In the genomic region with DNA sequence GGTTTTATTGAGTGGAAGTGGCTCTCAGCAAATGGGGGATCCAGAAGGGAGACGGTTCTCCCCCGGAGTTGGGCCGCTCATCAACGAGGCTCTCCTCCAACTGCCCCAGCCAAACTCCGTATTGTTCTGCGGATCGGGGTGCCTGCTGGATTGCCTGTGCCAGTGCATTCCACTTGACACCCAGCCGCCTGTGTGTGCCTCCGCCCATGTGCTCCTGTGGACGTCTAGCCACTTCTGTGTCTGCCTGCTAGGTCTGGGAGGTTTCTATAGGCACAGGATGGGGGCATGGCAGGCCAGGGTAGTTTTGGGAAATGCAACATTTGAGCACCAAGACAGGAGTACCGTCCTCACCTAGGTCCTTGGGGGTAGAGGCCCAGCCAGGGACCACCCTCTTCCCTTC, we compare ENCODE assay signal across 15 cellular contexts.
DNase-seq lines count a peak whose midpoint lies in the region; ATAC-seq and TF ChIP-seq lines count a peak whose summit lies in the region.
"Had no signal": no experiment of that assay in that cellular context is flagged by ENCODE, and none has a peak within 500 bp of the region (broad histone marks: within the 10 kb centered on the region; RNA-seq: fewer than 3 reads in every experiment).

No MANE protein-coding gene starts in this region.

- H3K36me3 ChIP-seq in CD8-positive, alpha-beta T cell (ENCODE audit: insufficient read depth, low read length): no peaks in the 10 kb centered on the region
- no peaks in the 10 kb centered on the region for H3K36me3 ChIP-seq in neuronal stem cell (replicated peaks in 1 of 2; ENCODE audit: control insufficient read depth in 2 of 2, insufficient read depth in 2 of 2, low read length in 2 of 2)
- H3K36me3 ChIP-seq: BLaER1 had no signal

- H3K23ac ChIP-seq in neuronal stem cell (ENCODE audit: low read depth, low read length, poor library complexity): no peak overlapping the region

- no peaks in the 10 kb centered on the region for H3K79me1 ChIP-seq in neuronal stem cell (ENCODE audit: low read depth, low read length)

- peaks cover 19% of the 10 kb centered on the region for H3K4me1 ChIP-seq in CD8-positive, alpha-beta T cell (ENCODE audit: insufficient read depth, low read length)
- no peaks in the 10 kb centered on the region for H3K4me1 ChIP-seq in neuronal stem cell (ENCODE audit: control insufficient read depth in 2 of 2, insufficient read depth in 1 of 2, low read depth in 1 of 2, low read length in 2 of 2)

- no peak overlapping the region for H4K91ac ChIP-seq in neuronal stem cell (ENCODE audit: low read depth, low read length, poor library complexity)

- no peak overlapping the region for H2BK5ac ChIP-seq in neuronal stem cell (ENCODE audit: low read length)

- no peak overlapping the region for H3K4ac ChIP-seq in neuronal stem cell (ENCODE audit: low read length)

- DNase-seq in activated T-cell treated with anti-CD3 and anti-CD28 coated beads, Interleukin-2, amount 50 U/mL, for 24 hours: no peak
- DNase-seq in activated T-cell treated with anti-CD3 and anti-CD28 coated beads, Interleukin-2, amount 50 U/mL, for 1 hour: no peak
- DNase-seq in CD8-positive, alpha-beta T cell: no peak
- no peak for DNase-seq in activated naive CD8-positive, alpha-beta T cell treated with anti-CD3 and anti-CD28 coated beads, Interleukin-2, amount 10 ng/mL, durations not matched to agents 7 days and 5 days
- DNase-seq in neuronal stem cell (ENCODE audit: low spot score) (no peak), kidney glomerular epithelial cell (lab: John Stamatoyannopoulos, UW) (no peak), foreskin melanocyte (no peak)
- DNase-seq: KG1, MV-4-11, NCI-H187 treated with DMSO at 0.1 percent for 48 hours, NCI-H345, NCI-H524 treated with DMSO at 0.1 percent for 48 hours, SHP77 treated with DMSO at 0.1 percent for 48 hours had no signal

- no peaks in the 10 kb centered on the region for H3K27me3 ChIP-seq in CD8-positive, alpha-beta T cell (ENCODE audit: insufficient read depth, low read length)
- H3K27me3 ChIP-seq in neuronal stem cell (ENCODE audit: control insufficient read depth in 3 of 3, insufficient read depth in 3 of 3, low read depth in 1 of 3, low read length in 3 of 3): no peaks in the 10 kb centered on the region
- H3K27me3 ChIP-seq: BLaER1 had no signal

- H3K27me3 Mint-ChIP-seq in activated T-cell treated with anti-CD3 and anti-CD28 coated beads, Interleukin-2, amount 50 U/mL, for 24 hours: no peaks in the 10 kb centered on the region
- no peaks in the 10 kb centered on the region for H3K27me3 Mint-ChIP-seq in CD8-positive, alpha-beta T cell (ENCODE audit: low read depth)
- no peaks in the 10 kb centered on the region for H3K27me3 Mint-ChIP-seq in activated naive CD8-positive, alpha-beta T cell treated with anti-CD3 and anti-CD28 coated beads, Interleukin-2, amount 10 ng/mL, durations not matched to agents 7 days and 5 days

- no peak overlapping the region for H3K4me3 Mint-ChIP-seq in activated T-cell treated with anti-CD3 and anti-CD28 coated beads, Interleukin-2, amount 50 U/mL, for 24 hours
- H3K4me3 Mint-ChIP-seq in CD8-positive, alpha-beta T cell: no peak overlapping the region
- H3K4me3 Mint-ChIP-seq in activated naive CD8-positive, alpha-beta T cell treated with anti-CD3 and anti-CD28 coated beads, Interleukin-2, amount 10 ng/mL, durations not matched to agents 7 days and 5 days: no peak overlapping the region

- no peak for ATAC-seq in CD8-positive, alpha-beta T cell
- no peak for ATAC-seq in activated naive CD8-positive, alpha-beta T cell treated with anti-CD3 and anti-CD28 coated beads, Interleukin-2, amount 10 ng/mL, durations not matched to agents 7 days and 5 days (ENCODE audit: low read depth)
- ATAC-seq in HG03039 (IDR thresholded peaks at IDR 0.05; ENCODE audit: unreplicated experiment): no peak

- peaks cover 33% of the 10 kb centered on the region for H3K9me3 Mint-ChIP-seq in activated T-cell treated with anti-CD3 and anti-CD28 coated beads, Interleukin-2, amount 50 U/mL, for 24 hours
- H3K9me3 Mint-ChIP-seq in CD8-positive, alpha-beta T cell: peaks cover 9% of the 10 kb centered on the region
- H3K9me3 Mint-ChIP-seq in activated naive CD8-positive, alpha-beta T cell treated with anti-CD3 and anti-CD28 coated beads, Interleukin-2, amount 10 ng/mL, durations not matched to agents 7 days and 5 days: peaks cover 10% of the 10 kb centered on the region

- H2AFZ ChIP-seq in neuronal stem cell (ENCODE audit: low read length): no peak overlapping the region

- H3K27ac Mint-ChIP-seq in activated T-cell treated with anti-CD3 and anti-CD28 coated beads, Interleukin-2, amount 50 U/mL, for 24 hours: peak overlapping the region; percentile 67
- peak overlapping the region; percentile 52 for H3K27ac Mint-ChIP-seq in CD8-positive, alpha-beta T cell
- peak overlapping the region; percentile 36 for H3K27ac Mint-ChIP-seq in activated naive CD8-positive, alpha-beta T cell treated with anti-CD3 and anti-CD28 coated beads, Interleukin-2, amount 10 ng/mL, durations not matched to agents 7 days and 5 days

- H3K36me3 Mint-ChIP-seq in activated T-cell treated with anti-CD3 and anti-CD28 coated beads, Interleukin-2, amount 50 U/mL, for 24 hours (ENCODE audit: low read depth): peaks cover 69% of the 10 kb centered on the region
- peaks cover 23% of the 10 kb centered on the region for H3K36me3 Mint-ChIP-seq in CD8-positive, alpha-beta T cell
- peaks cover 30% of the 10 kb centered on the region for H3K36me3 Mint-ChIP-seq in activated naive CD8-positive, alpha-beta T cell treated with anti-CD3 and anti-CD28 coated beads, Interleukin-2, amount 10 ng/mL, durations not matched to agents 7 days and 5 days

- H3K4me3 ChIP-seq in CD8-positive, alpha-beta T cell (ENCODE audit: low read depth, low read length): no peak overlapping the region
- no peak overlapping the region for H3K4me3 ChIP-seq in neuronal stem cell (ENCODE audit: low read length in 2 of 2)
- H3K4me3 ChIP-seq: BLaER1 had no signal

- H3K27ac ChIP-seq in CD8-positive, alpha-beta T cell (ENCODE audit: low read depth, low read length): no peak overlapping the region
- no peak overlapping the region for H3K27ac ChIP-seq in neuronal stem cell (replicated peaks; ENCODE audit: low read length)
- H3K27ac ChIP-seq: BLaER1 had no signal

- peak overlapping the region; percentile 15 for H3K18ac ChIP-seq in neuronal stem cell (ENCODE audit: low read length)

- H3K4me2 ChIP-seq in neuronal stem cell (ENCODE audit: insufficient read depth, low read length, poor library complexity, severe bottlenecking): no peak overlapping the region
- H3K4me2 ChIP-seq: BLaER1 had no signal

- intact Hi-C loops in CD8-positive, alpha-beta T cell (cut with DNase I, micrococcal nuclease): loop anchor here in 1 of 2 experiments (5.0 kb wide), 2 partner anchors 83 to 228 kb away; a partner anchor contains a TSS

- WGBS in neuronal stem cell (ENCODE audit: extremely low coverage in 2 of 2, insufficient read length in 2 of 2, insufficient replicate concordance in 1 of 2), 2 donors: no CpG with 5 or more reads among the region's 11 CpGs

- H2AK5ac ChIP-seq in neuronal stem cell (ENCODE audit: low read depth, low read length): no peak overlapping the region

- H4K8ac ChIP-seq in neuronal stem cell (ENCODE audit: low read depth, low read length): no peak overlapping the region

- no peak overlapping the region for H2BK12ac ChIP-seq in neuronal stem cell (ENCODE audit: low read length)

- H2BK120ac ChIP-seq in neuronal stem cell (ENCODE audit: low read depth, low read length): no peak overlapping the region

- POLR2A ChIA-PET in CD8-positive, alpha-beta T cell (lab: Charles Lee): no interaction called here
- POLR2A ChIA-PET in activated naive CD8-positive, alpha-beta T cell treated with anti-CD3 and anti-CD28 coated beads, Interleukin-2, amount 10 ng/mL, durations not matched to agents 7 days and 5 days (lab: Charles Lee): interaction anchor here (1.7 kb wide), 1 partner anchor 76 kb away, joined by 9 read pairs; no protein-coding TSS in a partner anchor

- no peak overlapping the region for H2BK15ac ChIP-seq in neuronal stem cell (ENCODE audit: low read length)

- H3K9me3 ChIP-seq in CD8-positive, alpha-beta T cell (ENCODE audit: low read length): no peaks in the 10 kb centered on the region
- H3K9me3 ChIP-seq in neuronal stem cell (replicated peaks in 1 of 2; ENCODE audit: control insufficient read depth in 2 of 2, insufficient read depth in 1 of 2, low read depth in 1 of 2, low read length in 2 of 2): no peaks in the 10 kb centered on the region

- no peak for TF ChIP-seq CTCF in CD8-positive, alpha-beta T cell (IDR thresholded peaks at IDR 0.05)

- H3K9ac ChIP-seq in neuronal stem cell (ENCODE audit: low read depth, low read length, poor library complexity): no peak overlapping the region
- H3K9ac ChIP-seq: BLaER1 had no signal

- peaks cover 78% of the 10 kb centered on the region for H3K4me1 Mint-ChIP-seq in activated T-cell treated with anti-CD3 and anti-CD28 coated beads, Interleukin-2, amount 50 U/mL, for 24 hours (ENCODE audit: low read depth)
- peaks cover 57% of the 10 kb centered on the region for H3K4me1 Mint-ChIP-seq in CD8-positive, alpha-beta T cell (ENCODE audit: low read depth)
- H3K4me1 Mint-ChIP-seq in activated naive CD8-positive, alpha-beta T cell treated with anti-CD3 and anti-CD28 coated beads, Interleukin-2, amount 10 ng/mL, durations not matched to agents 7 days and 5 days: peaks cover 50% of the 10 kb centered on the region

- CTCF ChIA-PET in CD8-positive, alpha-beta T cell (lab: Charles Lee): interaction anchor here (1.3 kb wide), 1 partner anchor 265 kb away, joined by 3 read pairs; no protein-coding TSS in a partner anchor

- no peak overlapping the region for H3K14ac ChIP-seq in neuronal stem cell (ENCODE audit: low read length)
